In genomic region chr1:101302831-101303511, GRCh38 we compare ENCODE assay signal across 21 cellular contexts.
DNase-seq lines count a peak whose midpoint lies in the region; ATAC-seq and TF ChIP-seq lines count a peak whose summit lies in the region.
"Had no signal": no experiment of that assay in that cellular context is flagged by ENCODE, and none has a peak within 500 bp of the region (broad histone marks: within the 10 kb centered on the region; RNA-seq: fewer than 3 reads in every experiment).

No MANE protein-coding gene starts in this region.

- H3K36me3 Mint-ChIP-seq in glutamatergic neuron (ENCODE audit: unreplicated experiment) (no peaks in the 10 kb centered on the region), neural progenitor cell (peaks cover 4% of the 10 kb centered on the region)
- H3K36me3 Mint-ChIP-seq: CD4-positive, CD25-positive, alpha-beta regulatory T cell; natural killer cell had no signal

- H3K4me3 Mint-ChIP-seq in glutamatergic neuron (ENCODE audit: unreplicated experiment): no peak overlapping the region
- no peak overlapping the region for H3K4me3 Mint-ChIP-seq in neural progenitor cell
- H3K4me3 Mint-ChIP-seq: CD4-positive, CD25-positive, alpha-beta regulatory T cell; natural killer cell; stimulated activated memory B cell treated with anti-CD40 and anti-IgM and Interleukin-4, amounts not matched to agents 10 μg/mL and 1 μg/mL and 100 μg/mL, for 72 hours had no signal

- peak; percentile 93 for ATAC-seq in SK-N-SH treated with all-trans-retinoic acid at 6 μM for 48 hours
- ATAC-seq: body of pancreas; heart right ventricle; natural killer cell; stimulated activated memory B cell treated with anti-CD40 and anti-IgM and Interleukin-4, amounts not matched to agents 10 μg/mL and 1 μg/mL and 100 μg/mL, for 72 hours had no signal

- no peaks in the 10 kb centered on the region for H3F3A ChIP-seq in neural progenitor cell (ENCODE audit: low read depth)

- H3K79me2 ChIP-seq in neural progenitor cell (ENCODE audit: low read depth): no peaks in the 10 kb centered on the region

- H3K4me1 ChIP-seq in neural progenitor cell: peaks cover 3% of the 10 kb centered on the region
- H3K4me1 ChIP-seq: body of pancreas, prostate gland, tibial artery had no signal

- no peaks in the 10 kb centered on the region for H3K9me3 ChIP-seq in neural progenitor cell (ENCODE audit: low read depth)
- H3K9me3 ChIP-seq: body of pancreas, heart right ventricle, prostate gland, tibial artery had no signal

- H3K27me3 Mint-ChIP-seq in glutamatergic neuron (ENCODE audit: unreplicated experiment) (no peaks in the 10 kb centered on the region), neural progenitor cell (ENCODE audit: insufficient read depth, low read depth) (peaks cover 5% of the 10 kb centered on the region)
- H3K27me3 Mint-ChIP-seq: stimulated activated memory B cell treated with anti-CD40 and anti-IgM and Interleukin-4, amounts not matched to agents 10 μg/mL and 1 μg/mL and 100 μg/mL, for 72 hours had no signal

- H4K20me1 ChIP-seq in neural progenitor cell (ENCODE audit: low read depth): no peaks in the 10 kb centered on the region

- no peak overlapping the region for H3K27ac Mint-ChIP-seq in glutamatergic neuron (ENCODE audit: unreplicated experiment)
- no peak overlapping the region for H3K27ac Mint-ChIP-seq in neural progenitor cell
- H3K27ac Mint-ChIP-seq: natural killer cell; stimulated activated memory B cell treated with anti-CD40 and anti-IgM and Interleukin-4, amounts not matched to agents 10 μg/mL and 1 μg/mL and 100 μg/mL, for 72 hours had no signal

- H2AFZ ChIP-seq in neural progenitor cell (replicated peaks): no peak overlapping the region

- H3K9ac ChIP-seq in neural progenitor cell: no peak overlapping the region

- DNase-seq in GM04504 (ENCODE audit: low read depth): peak; percentile 35
- DNase-seq in fibroblast of the aortic adventitia (ENCODE audit: low read depth): peak; percentile 45
- no peak for DNase-seq in D341Med (ENCODE audit: low spot score)
- no peak for DNase-seq in GM13976 (ENCODE audit: low spot score)
- DNase-seq in glutamatergic neuron: no peak
- no peak for DNase-seq in neural progenitor cell (ENCODE audit: low spot score)
- DNase-seq: activated CD4-positive, alpha-beta T cell treated with anti-CD3 and anti-CD28 coated beads for 1 hour; activated naive CD4-positive, alpha-beta T cell treated with Interleukin-2 at 50 U/mL for 16 hours; body of pancreas; CD4-positive, CD25-positive, alpha-beta regulatory T cell; DMS79; erythroblast; heart right ventricle; natural killer cell; NCI-H69; T1000; tibial artery had no signal

- no peak overlapping the region for H3K4me2 ChIP-seq in neural progenitor cell

- in situ Hi-C loops in GM13976 (cut with MboI; ENCODE audit: low sequenced_read_pairs, unreplicated experiment): no loop called here

- H3K27ac ChIP-seq in neural progenitor cell: no peak overlapping the region
- H3K27ac ChIP-seq: body of pancreas, prostate gland, SK-N-MC, tibial artery had no signal

- no peak for TF ChIP-seq CTCF in fibroblast of the aortic adventitia (IDR thresholded peaks at IDR 0.05; ENCODE audit: insufficient read depth, low read length)
- no peak for TF ChIP-seq CTCF in GM13976 (IDR thresholded peaks at IDR 0.05; ENCODE audit: borderline replicate concordance, control extremely low read depth, extremely low read depth, insufficient read depth, missing control alignments)
- no peak for TF ChIP-seq CTCF in glutamatergic neuron (IDR thresholded peaks at IDR 0.05; ENCODE audit: partially characterized antibody, unreplicated experiment)
- TF ChIP-seq CTCF in neural progenitor cell (IDR thresholded peaks at IDR 0.05): no peak

- H3K4me3 ChIP-seq in fibroblast of the aortic adventitia (ENCODE audit: low read depth, low read length) (no peak overlapping the region), neural progenitor cell (no peak overlapping the region)
- H3K4me3 ChIP-seq: body of pancreas, heart right ventricle, prostate gland, SK-N-MC, tibial artery had no signal

- H3K36me3 ChIP-seq in neural progenitor cell: no peaks in the 10 kb centered on the region
- H3K36me3 ChIP-seq: heart right ventricle, prostate gland, tibial artery had no signal

- no peaks in the 10 kb centered on the region for H3K27me3 ChIP-seq in neural progenitor cell
- H3K27me3 ChIP-seq: body of pancreas had no signal

- H3K9me3 Mint-ChIP-seq in glutamatergic neuron (ENCODE audit: unreplicated experiment) (peaks cover 3% of the 10 kb centered on the region), neural progenitor cell (peaks cover 16% of the 10 kb centered on the region)
- H3K9me3 Mint-ChIP-seq: CD4-positive, CD25-positive, alpha-beta regulatory T cell; natural killer cell; stimulated activated memory B cell treated with anti-CD40 and anti-IgM and Interleukin-4, amounts not matched to agents 10 μg/mL and 1 μg/mL and 100 μg/mL, for 72 hours had no signal

- H3K4me1 Mint-ChIP-seq in glutamatergic neuron (ENCODE audit: low read depth, unreplicated experiment) (peaks cover 17% of the 10 kb centered on the region), neural progenitor cell (peaks cover 27% of the 10 kb centered on the region)

TF ChIP-seq in SK-N-SH treated with all-trans-retinoic acid at 6 μM for 48 hours, 23 proteins besides CTCF, POLR2A, EP300 and RAD21:
- TF ChIP-seq TSHZ2 (CRISPR knock-in tag; IDR thresholded peaks at IDR 0.05): peak; percentile 21; the same call in 1 of the 2 replicates
- peak; percentile 60; the same call in 1 of the 2 replicates for TF ChIP-seq TCF4 (CRISPR knock-in tag; IDR thresholded peaks at IDR 0.05; ENCODE audit: borderline replicate concordance)
- no peak for TF ChIP-seq CSDC2 (CRISPR knock-in tag; IDR thresholded peaks at IDR 0.05)
- TF ChIP-seq SNAI2 (CRISPR knock-in tag; IDR thresholded peaks at IDR 0.05): no peak
- TF ChIP-seq ISL1 (CRISPR knock-in tag; IDR thresholded peaks at IDR 0.05): peak; percentile 61
- no peak for TF ChIP-seq GLIS3 (CRISPR knock-in tag; IDR thresholded peaks at IDR 0.05)
- TF ChIP-seq CREB5 (CRISPR knock-in tag; IDR thresholded peaks at IDR 0.05; ENCODE audit: low read depth): peak; percentile 10; the same call in 1 of the 2 replicates
- TF ChIP-seq RARB (CRISPR knock-in tag; IDR thresholded peaks at IDR 0.05): no peak
- TF ChIP-seq ESRRG (CRISPR knock-in tag; IDR thresholded peaks at IDR 0.05): no peak
- TF ChIP-seq ZFP3 (CRISPR knock-in tag; IDR thresholded peaks at IDR 0.05): peak; percentile 57; the same call in 1 of the 2 replicates
- TF ChIP-seq ZNF70 (CRISPR knock-in tag; IDR thresholded peaks at IDR 0.05): no peak

Comparison
In these comparisons a context has a peak if more than half of its experiments do, and no peak if none do; other contexts are left out.
1. DNase-seq: peak in GM04504 (single experiment) and fibroblast of the aortic adventitia (single experiment); none in D341Med (single experiment), GM13976 (single experiment), glutamatergic neuron (single experiment) and neural progenitor cell (single experiment).